Comparison of ENCODE assay signal across 20 cellular contexts in genomic region chr7:67947191-67947590, GRCh38.
"Had no signal": no experiment of that assay in that cellular context is flagged by ENCODE, and none has a peak within 500 bp of the region (broad histone marks: within the 10 kb centered on the region; RNA-seq: fewer than 3 reads in every experiment).

No MANE protein-coding gene starts in this region.

- DNase-seq: colonic mucosa; cortex of kidney; dermis blood vessel endothelial cell; dorsolateral prefrontal cortex; effector CD4-positive, alpha-beta T cell; effector CD8-positive, alpha-beta T cell; effector memory CD4-positive, alpha-beta T cell; effector memory CD8-positive, alpha-beta T cell; endodermal cell; erythroblast; esophagus squamous epithelium; foreskin fibroblast; foreskin keratinocyte; foreskin melanocyte; gastrocnemius medialis; glutamatergic neuron; heart left ventricle; heart right ventricle had no signal

- ATAC-seq: effector memory CD8-positive, alpha-beta T cell; esophagus mucosa; foreskin keratinocyte; gastrocnemius medialis; gastroesophageal sphincter; heart left ventricle; heart right ventricle had no signal
